ENCODE assay signal across 1 cellular context in the genomic region with DNA sequence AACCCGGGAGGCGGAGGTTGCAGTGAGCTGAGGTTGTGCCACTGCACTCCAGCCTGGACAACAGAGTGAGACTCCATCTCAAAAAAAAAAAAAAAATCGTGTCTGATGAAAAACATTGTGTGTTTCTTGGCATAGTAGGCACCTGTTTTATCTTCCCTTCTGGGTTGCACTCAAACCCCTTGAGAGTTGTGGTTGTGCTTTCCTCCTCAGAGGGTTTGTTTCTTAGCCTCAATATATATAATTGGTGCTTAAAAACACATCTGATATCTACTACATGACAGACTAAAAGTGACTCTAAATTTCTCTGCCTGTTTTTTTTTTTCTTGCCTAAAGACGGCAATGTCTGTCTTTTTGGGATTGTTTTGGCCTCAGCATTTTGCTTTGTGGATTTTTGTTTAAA.
TF ChIP-seq lines count a peak whose summit lies in the region.

No MANE protein-coding gene starts in this region.

TF ChIP-seq in GM23338, 12 proteins besides CTCF, POLR2A, EP300 and RAD21 (continued from another document):
- TF ChIP-seq, protein P1, sequence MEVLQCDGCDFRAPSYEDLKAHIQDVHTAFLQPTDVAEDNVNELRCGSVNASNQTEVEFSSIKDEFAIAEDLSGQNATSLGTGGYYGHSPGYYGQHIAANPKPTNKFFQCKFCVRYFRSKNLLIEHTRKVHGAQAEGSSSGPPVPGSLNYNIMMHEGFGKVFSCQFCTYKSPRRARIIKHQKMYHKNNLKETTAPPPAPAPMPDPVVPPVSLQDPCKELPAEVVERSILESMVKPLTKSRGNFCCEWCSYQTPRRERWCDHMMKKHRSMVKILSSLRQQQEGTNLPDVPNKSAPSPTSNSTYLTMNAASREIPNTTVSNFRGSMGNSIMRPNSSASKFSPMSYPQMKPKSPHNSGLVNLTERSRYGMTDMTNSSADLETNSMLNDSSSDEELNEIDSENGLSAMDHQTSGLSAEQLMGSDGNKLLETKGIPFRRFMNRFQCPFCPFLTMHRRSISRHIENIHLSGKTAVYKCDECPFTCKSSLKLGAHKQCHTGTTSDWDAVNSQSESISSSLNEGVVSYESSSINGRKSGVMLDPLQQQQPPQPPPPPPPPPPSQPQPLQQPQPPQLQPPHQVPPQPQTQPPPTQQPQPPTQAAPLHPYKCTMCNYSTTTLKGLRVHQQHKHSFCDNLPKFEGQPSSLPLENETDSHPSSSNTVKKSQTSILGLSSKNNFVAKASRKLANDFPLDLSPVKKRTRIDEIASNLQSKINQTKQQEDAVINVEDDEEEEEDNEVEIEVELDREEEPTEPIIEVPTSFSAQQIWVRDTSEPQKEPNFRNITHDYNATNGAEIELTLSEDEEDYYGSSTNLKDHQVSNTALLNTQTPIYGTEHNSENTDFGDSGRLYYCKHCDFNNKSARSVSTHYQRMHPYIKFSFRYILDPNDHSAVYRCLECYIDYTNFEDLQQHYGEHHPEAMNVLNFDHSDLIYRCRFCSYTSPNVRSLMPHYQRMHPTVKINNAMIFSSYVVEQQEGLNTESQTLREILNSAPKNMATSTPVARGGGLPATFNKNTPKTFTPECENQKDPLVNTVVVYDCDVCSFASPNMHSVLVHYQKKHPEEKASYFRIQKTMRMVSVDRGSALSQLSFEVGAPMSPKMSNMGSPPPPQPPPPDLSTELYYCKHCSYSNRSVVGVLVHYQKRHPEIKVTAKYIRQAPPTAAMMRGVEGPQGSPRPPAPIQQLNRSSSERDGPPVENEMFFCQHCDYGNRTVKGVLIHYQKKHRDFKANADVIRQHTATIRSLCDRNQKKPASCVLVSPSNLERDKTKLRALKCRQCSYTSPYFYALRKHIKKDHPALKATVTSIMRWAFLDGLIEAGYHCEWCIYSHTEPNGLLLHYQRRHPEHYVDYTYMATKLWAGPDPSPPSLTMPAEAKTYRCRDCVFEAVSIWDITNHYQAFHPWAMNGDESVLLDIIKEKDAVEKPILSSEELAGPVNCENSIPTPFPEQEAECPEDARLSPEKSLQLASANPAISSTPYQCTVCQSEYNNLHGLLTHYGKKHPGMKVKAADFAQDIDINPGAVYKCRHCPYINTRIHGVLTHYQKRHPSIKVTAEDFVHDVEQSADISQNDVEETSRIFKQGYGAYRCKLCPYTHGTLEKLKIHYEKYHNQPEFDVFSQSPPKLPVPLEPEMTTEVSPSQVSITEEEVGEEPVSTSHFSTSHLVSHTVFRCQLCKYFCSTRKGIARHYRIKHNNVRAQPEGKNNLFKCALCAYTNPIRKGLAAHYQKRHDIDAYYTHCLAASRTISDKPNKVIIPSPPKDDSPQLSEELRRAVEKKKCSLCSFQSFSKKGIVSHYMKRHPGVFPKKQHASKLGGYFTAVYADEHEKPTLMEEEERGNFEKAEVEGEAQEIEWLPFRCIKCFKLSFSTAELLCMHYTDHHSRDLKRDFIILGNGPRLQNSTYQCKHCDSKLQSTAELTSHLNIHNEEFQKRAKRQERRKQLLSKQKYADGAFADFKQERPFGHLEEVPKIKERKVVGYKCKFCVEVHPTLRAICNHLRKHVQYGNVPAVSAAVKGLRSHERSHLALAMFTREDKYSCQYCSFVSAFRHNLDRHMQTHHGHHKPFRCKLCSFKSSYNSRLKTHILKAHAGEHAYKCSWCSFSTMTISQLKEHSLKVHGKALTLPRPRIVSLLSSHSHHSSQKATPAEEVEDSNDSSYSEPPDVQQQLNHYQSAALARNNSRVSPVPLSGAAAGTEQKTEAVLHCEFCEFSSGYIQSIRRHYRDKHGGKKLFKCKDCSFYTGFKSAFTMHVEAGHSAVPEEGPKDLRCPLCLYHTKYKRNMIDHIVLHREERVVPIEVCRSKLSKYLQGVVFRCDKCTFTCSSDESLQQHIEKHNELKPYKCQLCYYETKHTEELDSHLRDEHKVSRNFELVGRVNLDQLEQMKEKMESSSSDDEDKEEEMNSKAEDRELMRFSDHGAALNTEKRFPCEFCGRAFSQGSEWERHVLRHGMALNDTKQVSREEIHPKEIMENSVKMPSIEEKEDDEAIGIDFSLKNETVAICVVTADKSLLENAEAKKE (CRISPR knock-in tag; IDR thresholded peaks at IDR 0.05), result no peak
- TF ChIP-seq NANOG (IDR thresholded peaks at IDR 0.05; ENCODE audit: borderline replicate concordance) (no peak), POLR2AphosphoS5 (IDR thresholded peaks at IDR 0.05; ENCODE audit: low read depth) (no peak), JUNB (IDR thresholded peaks at IDR 0.05; ENCODE audit: unreplicated experiment) (no peak), STAT1 (IDR thresholded peaks at IDR 0.05; ENCODE audit: unreplicated experiment) (no peak)
- TF ChIP-seq, protein P2, sequence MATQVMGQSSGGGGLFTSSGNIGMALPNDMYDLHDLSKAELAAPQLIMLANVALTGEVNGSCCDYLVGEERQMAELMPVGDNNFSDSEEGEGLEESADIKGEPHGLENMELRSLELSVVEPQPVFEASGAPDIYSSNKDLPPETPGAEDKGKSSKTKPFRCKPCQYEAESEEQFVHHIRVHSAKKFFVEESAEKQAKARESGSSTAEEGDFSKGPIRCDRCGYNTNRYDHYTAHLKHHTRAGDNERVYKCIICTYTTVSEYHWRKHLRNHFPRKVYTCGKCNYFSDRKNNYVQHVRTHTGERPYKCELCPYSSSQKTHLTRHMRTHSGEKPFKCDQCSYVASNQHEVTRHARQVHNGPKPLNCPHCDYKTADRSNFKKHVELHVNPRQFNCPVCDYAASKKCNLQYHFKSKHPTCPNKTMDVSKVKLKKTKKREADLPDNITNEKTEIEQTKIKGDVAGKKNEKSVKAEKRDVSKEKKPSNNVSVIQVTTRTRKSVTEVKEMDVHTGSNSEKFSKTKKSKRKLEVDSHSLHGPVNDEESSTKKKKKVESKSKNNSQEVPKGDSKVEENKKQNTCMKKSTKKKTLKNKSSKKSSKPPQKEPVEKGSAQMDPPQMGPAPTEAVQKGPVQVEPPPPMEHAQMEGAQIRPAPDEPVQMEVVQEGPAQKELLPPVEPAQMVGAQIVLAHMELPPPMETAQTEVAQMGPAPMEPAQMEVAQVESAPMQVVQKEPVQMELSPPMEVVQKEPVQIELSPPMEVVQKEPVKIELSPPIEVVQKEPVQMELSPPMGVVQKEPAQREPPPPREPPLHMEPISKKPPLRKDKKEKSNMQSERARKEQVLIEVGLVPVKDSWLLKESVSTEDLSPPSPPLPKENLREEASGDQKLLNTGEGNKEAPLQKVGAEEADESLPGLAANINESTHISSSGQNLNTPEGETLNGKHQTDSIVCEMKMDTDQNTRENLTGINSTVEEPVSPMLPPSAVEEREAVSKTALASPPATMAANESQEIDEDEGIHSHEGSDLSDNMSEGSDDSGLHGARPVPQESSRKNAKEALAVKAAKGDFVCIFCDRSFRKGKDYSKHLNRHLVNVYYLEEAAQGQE (IDR thresholded peaks at IDR 0.05; ENCODE audit: unreplicated experiment), result no peak
TF ChIP-seq in GM23338: peak in this region for 0.
